In genomic region chr3:141542989-141543388, GRCh38 we compare ENCODE assay signal across 19 cellular contexts. TPM values are rescaled to one million over a fixed set of nuclear protein-coding genes. Genes with fewer than 3 reads are reported as not detected.
A peak's percentile ranks its signal among the peaks of the same experiment; 100 is the strongest.
DNase-seq lines count a peak whose midpoint lies in the region; ATAC-seq and TF ChIP-seq lines count a peak whose summit lies in the region.
"Had no signal": no experiment of that assay in that cellular context is flagged by ENCODE, and none has a peak within 500 bp of the region (broad histone marks: within the 10 kb centered on the region; RNA-seq: fewer than 3 reads in every experiment).

No MANE protein-coding gene starts in this region.

- H3K27ac Mint-ChIP-seq in activated CD4-positive, alpha-beta memory T cell treated with anti-CD3 and anti-CD28 coated beads for 36 hours = peak overlapping the region; percentile 74
- H3K27ac Mint-ChIP-seq in activated CD4-positive, alpha-beta memory T cell treated with anti-CD3 and anti-CD28 coated beads, Interleukin-2, amount 10 ng/mL, durations not matched to agents 7 days and 5 days = no peak overlapping the region
- no peak overlapping the region for H3K27ac Mint-ChIP-seq in endodermal cell
- H3K27ac Mint-ChIP-seq: memory B cell, nephron progenitor cell had no signal

- CTCF ChIA-PET in activated CD4-positive, alpha-beta memory T cell treated with anti-CD3 and anti-CD28 coated beads for 36 hours (lab: Charles Lee) = interaction anchor here (1.6 to 1.9 kb wide), 2 partner anchors 10 to 43 kb away, joined by 7 read pairs; no protein-coding TSS in a partner anchor
- CTCF ChIA-PET in activated CD4-positive, alpha-beta memory T cell treated with anti-CD3 and anti-CD28 coated beads, Interleukin-2, amount 10 ng/mL, durations not matched to agents 7 days and 5 days (lab: Charles Lee) = no interaction called here
- CTCF ChIA-PET in OCI-LY7 (lab: Charles Lee; ENCODE audit: unreplicated experiment) = no interaction called here

- peak; percentile 17; the same call in 1 of the 2 replicates for TF ChIP-seq CTCF in OCI-LY7 (conservative IDR thresholded peaks at IDR 0.05; ENCODE audit: low read length)
- peak; percentile 33 for TF ChIP-seq CTCF in endodermal cell (conservative IDR thresholded peaks at IDR 0.05)
- TF ChIP-seq CTCF in osteoblast (IDR thresholded peaks at IDR 0.05; ENCODE audit: extremely low read depth, low read depth, low read length) = no peak
- TF ChIP-seq CTCF in lower lobe of right lung (IDR thresholded peaks at IDR 0.05) = no peak

- H3K27me3 ChIP-seq in endodermal cell (ENCODE audit: control insufficient read depth, insufficient read depth, low read length, poor library complexity, severe bottlenecking) = no peaks in the 10 kb centered on the region
- no peaks in the 10 kb centered on the region for H3K27me3 ChIP-seq in osteoblast (ENCODE audit: insufficient read depth, low read length)
- H3K27me3 ChIP-seq in lower lobe of right lung (ENCODE audit: low read depth) = no peaks in the 10 kb centered on the region
- H3K27me3 ChIP-seq: SJSA1 had no signal

- no peaks in the 10 kb centered on the region for H3K79me2 ChIP-seq in OCI-LY7 (ENCODE audit: insufficient read depth, low read depth, low read length)
- peaks cover 36% of the 10 kb centered on the region for H3K79me2 ChIP-seq in osteoblast (ENCODE audit: insufficient read depth, low read length)

- peaks cover 78% of the 10 kb centered on the region for H3K4me1 Mint-ChIP-seq in activated CD4-positive, alpha-beta memory T cell treated with anti-CD3 and anti-CD28 coated beads for 36 hours (ENCODE audit: low read depth)
- peaks cover 42% of the 10 kb centered on the region for H3K4me1 Mint-ChIP-seq in activated CD4-positive, alpha-beta memory T cell treated with anti-CD3 and anti-CD28 coated beads, Interleukin-2, amount 10 ng/mL, durations not matched to agents 7 days and 5 days
- H3K4me1 Mint-ChIP-seq in endodermal cell = no peaks in the 10 kb centered on the region
- H3K4me1 Mint-ChIP-seq: nephron progenitor cell had no signal

- H4K20me1 ChIP-seq in OCI-LY7 (ENCODE audit: insufficient read depth, low read length) (no peaks in the 10 kb centered on the region), osteoblast (ENCODE audit: insufficient read depth, low read length) (no peaks in the 10 kb centered on the region)

- H3K9ac ChIP-seq in endodermal cell (ENCODE audit: extremely low read depth, low read length, poor library complexity, severe bottlenecking) = no peak overlapping the region

- intact Hi-C loops in activated CD4-positive, alpha-beta memory T cell treated with anti-CD3 and anti-CD28 coated beads for 36 hours (cut with micrococcal nuclease) = loop anchor here (1.0 kb wide), 3 partner anchors 9 to 44 kb away; no protein-coding TSS in a partner anchor
- intact Hi-C loops in OCI-LY7 (cut with micrococcal nuclease; ENCODE audit: unreplicated experiment) = no loop called here
- intact Hi-C loops in lower lobe of right lung (cut with DNase I) = no loop called here

- H3K36me3 Mint-ChIP-seq in activated CD4-positive, alpha-beta memory T cell treated with anti-CD3 and anti-CD28 coated beads for 36 hours = peaks cover 57% of the 10 kb centered on the region
- peaks cover 73% of the 10 kb centered on the region for H3K36me3 Mint-ChIP-seq in activated CD4-positive, alpha-beta memory T cell treated with anti-CD3 and anti-CD28 coated beads, Interleukin-2, amount 10 ng/mL, durations not matched to agents 7 days and 5 days (ENCODE audit: low read depth)
- H3K36me3 Mint-ChIP-seq in endodermal cell (ENCODE audit: low read depth) = peaks cover 54% of the 10 kb centered on the region

- ATAC-seq in HG03095 (IDR thresholded peaks at IDR 0.05; ENCODE audit: unreplicated experiment) (no peak), lower lobe of right lung (no peak)

- no peaks in the 10 kb centered on the region for H3K27me3 Mint-ChIP-seq in activated CD4-positive, alpha-beta memory T cell treated with anti-CD3 and anti-CD28 coated beads for 36 hours
- H3K27me3 Mint-ChIP-seq in activated CD4-positive, alpha-beta memory T cell treated with anti-CD3 and anti-CD28 coated beads, Interleukin-2, amount 10 ng/mL, durations not matched to agents 7 days and 5 days = no peaks in the 10 kb centered on the region
- H3K27me3 Mint-ChIP-seq in endodermal cell (ENCODE audit: insufficient read depth) = no peaks in the 10 kb centered on the region
- H3K27me3 Mint-ChIP-seq: memory B cell had no signal

- H3K9me3 Mint-ChIP-seq in activated CD4-positive, alpha-beta memory T cell treated with anti-CD3 and anti-CD28 coated beads for 36 hours = peaks cover 28% of the 10 kb centered on the region
- peaks cover 29% of the 10 kb centered on the region for H3K9me3 Mint-ChIP-seq in activated CD4-positive, alpha-beta memory T cell treated with anti-CD3 and anti-CD28 coated beads, Interleukin-2, amount 10 ng/mL, durations not matched to agents 7 days and 5 days
- peaks cover 13% of the 10 kb centered on the region for H3K9me3 Mint-ChIP-seq in endodermal cell

- H3K36me3 ChIP-seq in OCI-LY7 (ENCODE audit: insufficient read depth, low read length) (peaks cover 48% of the 10 kb centered on the region), endodermal cell (ENCODE audit: control insufficient read depth, insufficient read depth, low read length) (peaks cover 52% of the 10 kb centered on the region), osteoblast (ENCODE audit: insufficient read depth, low read length) (peaks cover 42% of the 10 kb centered on the region), lower lobe of right lung (peaks cover 4% of the 10 kb centered on the region)

- H3K4me3 ChIP-seq in OCI-LY7 (ENCODE audit: low read depth, low read length, poor library complexity, severe bottlenecking) (no peak overlapping the region), endodermal cell (ENCODE audit: low read length) (no peak overlapping the region), osteoblast (ENCODE audit: insufficient read depth, low read length) (no peak overlapping the region), lower lobe of right lung (no peak overlapping the region)
- H3K4me3 ChIP-seq: SJSA1 had no signal

- H2AFZ ChIP-seq in OCI-LY7 (ENCODE audit: low read length) = no peak overlapping the region
- H2AFZ ChIP-seq in osteoblast (ENCODE audit: low read length) = no peak overlapping the region

- no peak overlapping the region for H3K4me3 Mint-ChIP-seq in activated CD4-positive, alpha-beta memory T cell treated with anti-CD3 and anti-CD28 coated beads for 36 hours
- no peak overlapping the region for H3K4me3 Mint-ChIP-seq in activated CD4-positive, alpha-beta memory T cell treated with anti-CD3 and anti-CD28 coated beads, Interleukin-2, amount 10 ng/mL, durations not matched to agents 7 days and 5 days
- H3K4me3 Mint-ChIP-seq in endodermal cell = no peak overlapping the region
- H3K4me3 Mint-ChIP-seq: memory B cell, nephron progenitor cell had no signal

- H3K4me1 ChIP-seq in OCI-LY7 (ENCODE audit: insufficient read depth, low read length, poor library complexity, severe bottlenecking) = no peaks in the 10 kb centered on the region
- no peaks in the 10 kb centered on the region for H3K4me1 ChIP-seq in endodermal cell (ENCODE audit: control insufficient read depth, insufficient read depth, low read length)
- H3K4me1 ChIP-seq in osteoblast (ENCODE audit: insufficient read depth, low read length) = peaks cover 18% of the 10 kb centered on the region
- H3K4me1 ChIP-seq in lower lobe of right lung = peaks cover 8% of the 10 kb centered on the region
- H3K4me1 ChIP-seq: SJSA1 had no signal

- H3K4me2 ChIP-seq in OCI-LY7 (ENCODE audit: low read length) (no peak overlapping the region), osteoblast (ENCODE audit: insufficient read depth, low read length) (no peak overlapping the region)

- H3K27ac ChIP-seq in OCI-LY7 (ENCODE audit: low read depth, low read length, poor library complexity, severe bottlenecking) = no peak overlapping the region
- no peak overlapping the region for H3K27ac ChIP-seq in endodermal cell (ENCODE audit: low read depth, low read length)
- peak overlapping the region; percentile 7 for H3K27ac ChIP-seq in osteoblast (ENCODE audit: low read depth, low read length)
- H3K27ac ChIP-seq in lower lobe of right lung = no peak overlapping the region
- H3K27ac ChIP-seq: SJSA1 had no signal

- DNase-seq in activated CD4-positive, alpha-beta memory T cell treated with anti-CD3 and anti-CD28 coated beads for 36 hours = no peak
- no peak for DNase-seq in activated CD4-positive, alpha-beta memory T cell treated with anti-CD3 and anti-CD28 coated beads, Interleukin-2, amount 10 ng/mL, durations not matched to agents 7 days and 5 days
- DNase-seq in OCI-LY7 (ENCODE audit: low spot score) (no peak), endodermal cell (no peak), osteoblast (ENCODE audit: insufficient read length, low spot score, missing footprints) (no peak), NCI-H146 (lab: John Stamatoyannopoulos, UW) (no peak), lower lobe of right lung (no peak)
- DNase-seq: DMS79; effector CD4-positive, alpha-beta T cell; islet precursor cell; NCI-H1417; NCI-H69; nephron progenitor cell; stimulated activated naive CD4-positive, alpha-beta T cell treated with Interleukin-2 at 50 U/mL for 16 hours; T1000; trophoblast cell had no signal

- H3K9me3 ChIP-seq in OCI-LY7 (ENCODE audit: low read length) (peaks cover 27% of the 10 kb centered on the region; the same call in 1 of the 2 replicates), endodermal cell (ENCODE audit: control insufficient read depth, low read length) (peaks cover 31% of the 10 kb centered on the region), osteoblast (ENCODE audit: low read depth, low read length) (peaks cover 4% of the 10 kb centered on the region), lower lobe of right lung (peaks cover 8% of the 10 kb centered on the region)

- no peaks in the 10 kb centered on the region for H3K9me2 ChIP-seq in OCI-LY7 (ENCODE audit: insufficient read depth, low read length)

- POLR2A ChIA-PET in activated CD4-positive, alpha-beta memory T cell treated with anti-CD3 and anti-CD28 coated beads for 36 hours (lab: Charles Lee) = interaction anchor here (1.0 to 1.9 kb wide), 5 partner anchors 10 to 55 kb away, joined by 3 to 28 read pairs (median 9); no protein-coding TSS in a partner anchor
- POLR2A ChIA-PET in activated CD4-positive, alpha-beta memory T cell treated with anti-CD3 and anti-CD28 coated beads, Interleukin-2, amount 10 ng/mL, durations not matched to agents 7 days and 5 days (lab: Charles Lee) = interaction anchor here (1.0 to 2.7 kb wide), 3 partner anchors 10 to 56 kb away, joined by 4 to 10 read pairs (median 8); partner anchors contain the start of gene RASA2
- POLR2A ChIA-PET in OCI-LY7 (lab: Charles Lee) = no interaction called here

- no TSS peak for BruUV-seq in OCI-LY7 (replicated peaks; lab: Mats Ljungman, UMichigan)

RNA-seq across cellular contexts. Expression of gene RASA2, which starts 56.2 kb away (rescaled TPM):
- 10 to 100 TPM; 34.7 to 35.0 TPM for total RNA-seq in activated CD4-positive, alpha-beta memory T cell treated with anti-CD3 and anti-CD28 coated beads for 36 hours
- total RNA-seq in activated CD4-positive, alpha-beta memory T cell treated with anti-CD3 and anti-CD28 coated beads, Interleukin-2, amount 10 ng/mL, durations not matched to agents 7 days and 5 days = 10 to 100 TPM; 53.7 to 54.5 TPM
- 11.0 and 13.0 TPM in 2 replicates for total RNA-seq in OCI-LY7 (2014; rRNA removed; shearing (Covaris generic))
- total RNA-seq in OCI-LY7 (2022) (21.7 and 27.8 TPM in 2 replicates), endodermal cell (10 to 100 TPM; 20.5 to 25.0 TPM), osteoblast (20.0 and 21.7 TPM in 2 replicates), lower lobe of right lung (21.5 TPM)
- 15.8 TPM for polyA plus RNA-seq in endodermal cell (2013, experiment 1 of 2)
- 14.9 TPM for polyA plus RNA-seq in endodermal cell (2013, experiment 2 of 2)

Comparison
In these comparisons a context has a peak if more than half of its experiments do, and no peak if none do; other contexts are left out.
1. CTCF ChIP-seq: peak in OCI-LY7 (single experiment) and endodermal cell (single experiment); none in osteoblast (single experiment) and lower lobe of right lung (single experiment).